Comparison of ENCODE assay signal across 25 cellular contexts in genomic region chr9:122106576-122106975, GRCh38. TPM values are rescaled to one million over a fixed set of nuclear protein-coding genes. Genes with fewer than 3 reads are reported as not detected.
"Had no signal": no experiment of that assay in that cellular context is flagged by ENCODE, and none has a peak within 500 bp of the region (broad histone marks: within the 10 kb centered on the region; RNA-seq: fewer than 3 reads in every experiment).

No MANE protein-coding gene starts in this region.

- H3K36me3 Mint-ChIP-seq: natural killer cell had no signal

- ATAC-seq: activated CD4-positive, alpha-beta T cell treated with anti-CD3 and anti-CD28 coated beads for 36 hours; activated T-cell treated with anti-CD3 and anti-CD28 coated beads, Interleukin-2, amount 50 U/mL, for 72 hours; body of pancreas; effector memory CD8-positive, alpha-beta T cell; natural killer cell had no signal

- H3K9me3 ChIP-seq: body of pancreas, testis had no signal

- H2AFZ ChIP-seq: hepatocyte had no signal

- H3K4me3 ChIP-seq: body of pancreas, coronary artery, hepatocyte, spleen, testis had no signal

- H3K4me1 ChIP-seq: body of pancreas, spleen, testis had no signal

- H3K4me3 Mint-ChIP-seq: activated CD4-positive, alpha-beta T cell treated with anti-CD3 and anti-CD28 coated beads for 36 hours; activated naive CD8-positive, alpha-beta T cell; activated T-cell treated with anti-CD3 and anti-CD28 coated beads, Interleukin-2, amount 50 U/mL, for 72 hours; effector memory CD8-positive, alpha-beta T cell; natural killer cell had no signal

- H3K27me3 ChIP-seq: body of pancreas, hepatocyte, spleen, testis had no signal

- H3K27ac Mint-ChIP-seq: activated CD4-positive, alpha-beta T cell treated with anti-CD3 and anti-CD28 coated beads for 36 hours; activated naive CD8-positive, alpha-beta T cell; activated T-cell treated with anti-CD3 and anti-CD28 coated beads, Interleukin-2, amount 50 U/mL, for 72 hours; effector memory CD8-positive, alpha-beta T cell; natural killer cell had no signal

- H3K4me1 Mint-ChIP-seq: activated CD4-positive, alpha-beta T cell treated with anti-CD3 and anti-CD28 coated beads for 36 hours; natural killer cell had no signal

- H3K4me2 ChIP-seq: hepatocyte had no signal

- H3K79me2 ChIP-seq: hepatocyte had no signal

- DNase-seq: activated CD4-positive, alpha-beta T cell treated with anti-CD3 and anti-CD28 coated beads for 36 hours; activated CD4-positive, alpha-beta T cell treated with anti-CD3 and anti-CD28 coated beads, Interleukin-2, amount 50 U/mL, for 4 hours; activated CD4-positive, CD25-positive, alpha-beta regulatory T cell; activated naive CD4-positive, alpha-beta T cell; activated T-cell treated with anti-CD3 and anti-CD28 coated beads for 4 hours; activated T-cell treated with anti-CD3 and anti-CD28 coated beads, Interleukin-2, amount 50 U/mL, for 72 hours; body of pancreas; cerebellar nuclear complex; effector memory CD8-positive, alpha-beta T cell; erythroblast; foreskin melanocyte; islet precursor cell; midbrain; natural killer cell; spleen; stimulated activated naive CD4-positive, alpha-beta T cell; testis; trophoblast cell had no signal

- H3K27ac ChIP-seq: body of pancreas, coronary artery, hepatocyte, spleen, testis had no signal

- H3K36me3 ChIP-seq: spleen had no signal

- H3K27me3 Mint-ChIP-seq: activated CD4-positive, alpha-beta T cell treated with anti-CD3 and anti-CD28 coated beads for 36 hours; activated naive CD8-positive, alpha-beta T cell; effector memory CD8-positive, alpha-beta T cell had no signal

- H3K9me3 Mint-ChIP-seq: effector memory CD8-positive, alpha-beta T cell had no signal

RNA-seq across cellular contexts. Expression of gene MORN5, which starts 53.1 kb away (rescaled TPM):
- total RNA-seq: activated CD4-positive, alpha-beta T cell treated with anti-CD3 and anti-CD28 coated beads for 36 hours; activated T-cell treated with anti-CD3 and anti-CD28 coated beads, Interleukin-2, amount 50 U/mL, for 72 hours; aorta; body of pancreas; hepatocyte; lower leg skin; natural killer cell; osteocyte; T-helper 1 cell treated with Interleukin-12 subunit alpha and Interleukin-12 subunit beta and Interleukin-4 antibody, amounts not matched to agents 30 ng/mL and 1 ng/mL, for 36 hours had no signal
- polyA plus RNA-seq: aorta, spleen had no signal
